Comparison of ENCODE assay signal across 1 cellular context in genomic region chrX:1489354-1489753, GRCh38.
TF ChIP-seq lines count a peak whose summit lies in the region.

No MANE protein-coding gene starts in this region.

TF ChIP-seq in K562, 482 proteins besides CTCF, POLR2A, EP300 and RAD21:
- TF ChIP-seq ZNF24 (IDR thresholded peaks at IDR 0.05): peak; percentile 72
